ENCODE assay signal across 10 cellular contexts in genomic region chr16:82671743-82672142, GRCh38. TPM values are rescaled to one million over a fixed set of nuclear protein-coding genes. Genes with fewer than 3 reads are reported as not detected.
DNase-seq lines count a peak whose midpoint lies in the region; ATAC-seq, FAIRE-seq and TF ChIP-seq lines count a peak whose summit lies in the region.
"Had no signal": no experiment of that assay in that cellular context is flagged by ENCODE, and none has a peak within 500 bp of the region (broad histone marks: within the 10 kb centered on the region; RNA-seq: fewer than 3 reads in every experiment).

No MANE protein-coding gene starts in this region.

- H3K36me3 ChIP-seq in K562 (ENCODE audit: control insufficient read depth, insufficient read depth, low read length), result no peaks in the 10 kb centered on the region
- no peaks in the 10 kb centered on the region for H3K36me3 ChIP-seq in neural progenitor cell
- H3K36me3 ChIP-seq: upper lobe of left lung had no signal

- H3K4me1 ChIP-seq in K562 (replicated peaks in 1 of 2; ENCODE audit: control insufficient read depth in 2 of 2, insufficient read depth in 2 of 2, low read length in 2 of 2) (no peaks in the 10 kb centered on the region), neural progenitor cell (peaks cover 8% of the 10 kb centered on the region)
- H3K4me1 ChIP-seq: upper lobe of left lung had no signal

- H2AFZ ChIP-seq in K562 (ENCODE audit: low read depth, low read length) (no peak overlapping the region), neural progenitor cell (replicated peaks) (no peak overlapping the region)

- in situ Hi-C loops in K562 (cut with MboI), result no loop called here

- no peak overlapping the region for H3K4me2 ChIP-seq in K562 (ENCODE audit: insufficient read depth, low read length)
- H3K4me2 ChIP-seq in neural progenitor cell, result no peak overlapping the region

- BruUV-seq in K562 (replicated peaks; lab: Mats Ljungman, UMichigan), result no TSS peak

- WGBS in K562 (ENCODE audit: insufficient coverage, low coverage, missing lambda C conversion rate), result 4% methylated on average over 3 of the region's 3 CpGs

- no peak overlapping the region for H3K27ac ChIP-seq in K562 (ENCODE audit: extremely low read depth, low read depth, low read length)
- no peak overlapping the region for H3K27ac ChIP-seq in neural progenitor cell
- H3K27ac ChIP-seq: upper lobe of left lung had no signal

- no peak overlapping the region for H3K4me3 Mint-ChIP-seq in activated CD8-positive, alpha-beta T cell treated with anti-CD3 and anti-CD28 coated beads for 36 hours
- H3K4me3 Mint-ChIP-seq in activated CD8-positive, alpha-beta T cell treated with anti-CD3 and anti-CD28 coated beads, Interleukin-2, amount 10 ng/mL, durations not matched to agents 7 days and 5 days, result no peak overlapping the region
- H3K4me3 Mint-ChIP-seq in neural progenitor cell, result no peak overlapping the region

- H3K27me3 ChIP-seq in K562 (ENCODE audit: control insufficient read depth in 2 of 2, insufficient read depth in 2 of 2, low read length in 2 of 2), result no peaks in the 10 kb centered on the region
- no peaks in the 10 kb centered on the region for H3K27me3 ChIP-seq in neural progenitor cell
- H3K27me3 ChIP-seq: upper lobe of left lung had no signal

- intact Hi-C loops in activated CD8-positive, alpha-beta T cell treated with anti-CD3 and anti-CD28 coated beads for 36 hours (cut with micrococcal nuclease), result no loop called here
- intact Hi-C loops in K562 (cut with micrococcal nuclease), result no loop called here

- H3K36me3 Mint-ChIP-seq in activated CD8-positive, alpha-beta T cell treated with anti-CD3 and anti-CD28 coated beads for 36 hours (ENCODE audit: low read depth), result no peaks in the 10 kb centered on the region
- no peaks in the 10 kb centered on the region for H3K36me3 Mint-ChIP-seq in activated CD8-positive, alpha-beta T cell treated with anti-CD3 and anti-CD28 coated beads, Interleukin-2, amount 10 ng/mL, durations not matched to agents 7 days and 5 days (ENCODE audit: low read depth)
- no peaks in the 10 kb centered on the region for H3K36me3 Mint-ChIP-seq in neural progenitor cell

- H4K20me1 ChIP-seq in K562 (replicated peaks; ENCODE audit: control insufficient read depth, insufficient read depth, low read length) (no peaks in the 10 kb centered on the region), neural progenitor cell (ENCODE audit: low read depth) (no peaks in the 10 kb centered on the region)

- H3K9me1 ChIP-seq in K562 (ENCODE audit: control insufficient read depth, insufficient read depth, low read length), result no peaks in the 10 kb centered on the region

- no peaks in the 10 kb centered on the region for H3F3A ChIP-seq in neural progenitor cell (ENCODE audit: low read depth)

- H3K79me2 ChIP-seq in K562 (ENCODE audit: control insufficient read depth, insufficient read depth, low read length) (no peaks in the 10 kb centered on the region), neural progenitor cell (ENCODE audit: low read depth) (no peaks in the 10 kb centered on the region)

- no peak for ATAC-seq in activated CD8-positive, alpha-beta T cell treated with anti-CD3 and anti-CD28 coated beads for 36 hours
- ATAC-seq in activated CD8-positive, alpha-beta T cell treated with anti-CD3 and anti-CD28 coated beads, Interleukin-2, amount 10 ng/mL, durations not matched to agents 7 days and 5 days, result no peak
- ATAC-seq in K562, result no peak
- no peak for ATAC-seq in HG03571 (IDR thresholded peaks at IDR 0.05; ENCODE audit: unreplicated experiment)

- H3K9me3 ChIP-seq in K562 (replicated peaks; ENCODE audit: control insufficient read depth, insufficient read depth, low read depth, low read length), result no peaks in the 10 kb centered on the region
- H3K9me3 ChIP-seq in neural progenitor cell (ENCODE audit: low read depth), result no peaks in the 10 kb centered on the region
- H3K9me3 ChIP-seq: upper lobe of left lung had no signal

- H3K9ac ChIP-seq in K562 (ENCODE audit: insufficient read depth in 1 of 2, low read depth in 2 of 2, low read length in 2 of 2), result no peak overlapping the region
- H3K9ac ChIP-seq in neural progenitor cell, result no peak overlapping the region

- no peak for FAIRE-seq in K562 (lab: Jason Lieb, UNC)

- H3K27me3 Mint-ChIP-seq in activated CD8-positive, alpha-beta T cell treated with anti-CD3 and anti-CD28 coated beads for 36 hours, result no peaks in the 10 kb centered on the region
- peaks cover 18% of the 10 kb centered on the region for H3K27me3 Mint-ChIP-seq in activated CD8-positive, alpha-beta T cell treated with anti-CD3 and anti-CD28 coated beads, Interleukin-2, amount 10 ng/mL, durations not matched to agents 7 days and 5 days (ENCODE audit: low read depth)
- peaks cover 2% of the 10 kb centered on the region for H3K27me3 Mint-ChIP-seq in neural progenitor cell (ENCODE audit: insufficient read depth, low read depth)

- H3K4me1 Mint-ChIP-seq in activated CD8-positive, alpha-beta T cell treated with anti-CD3 and anti-CD28 coated beads for 36 hours (ENCODE audit: low read depth), result no peaks in the 10 kb centered on the region
- H3K4me1 Mint-ChIP-seq in activated CD8-positive, alpha-beta T cell treated with anti-CD3 and anti-CD28 coated beads, Interleukin-2, amount 10 ng/mL, durations not matched to agents 7 days and 5 days (ENCODE audit: low read depth), result peaks cover 4% of the 10 kb centered on the region
- H3K4me1 Mint-ChIP-seq in neural progenitor cell, result no peaks in the 10 kb centered on the region

- no peak overlapping the region for H3K27ac Mint-ChIP-seq in activated CD8-positive, alpha-beta T cell treated with anti-CD3 and anti-CD28 coated beads for 36 hours
- H3K27ac Mint-ChIP-seq in activated CD8-positive, alpha-beta T cell treated with anti-CD3 and anti-CD28 coated beads, Interleukin-2, amount 10 ng/mL, durations not matched to agents 7 days and 5 days, result no peak overlapping the region
- H3K27ac Mint-ChIP-seq in neural progenitor cell, result no peak overlapping the region

- CTCF ChIA-PET in activated CD8-positive, alpha-beta T cell treated with anti-CD3 and anti-CD28 coated beads for 36 hours (lab: Charles Lee), result interaction anchor here (0.9 to 2.7 kb wide), 6 partner anchors 10 to 71 kb away, joined by 3 to 13 read pairs (median 4); no protein-coding TSS in a partner anchor
- CTCF ChIA-PET in activated CD8-positive, alpha-beta T cell treated with anti-CD3 and anti-CD28 coated beads, Interleukin-2, amount 10 ng/mL, durations not matched to agents 7 days and 5 days (lab: Charles Lee), result interaction anchor here (0.9 to 4.4 kb wide), 11 partner anchors 11 to 69 kb away, joined by 3 to 42 read pairs (median 5); no protein-coding TSS in a partner anchor
- CTCF ChIA-PET in K562 (lab: Yijun Ruan, JAX; ENCODE audit: low intra/inter-chr PET ratio), result no interaction called here

- DNase-seq in activated CD8-positive, alpha-beta T cell treated with anti-CD3 and anti-CD28 coated beads for 36 hours, result peak; percentile 63
- no peak for DNase-seq in activated CD8-positive, alpha-beta T cell treated with anti-CD3 and anti-CD28 coated beads, Interleukin-2, amount 10 ng/mL, durations not matched to agents 7 days and 5 days
- DNase-seq in NB4 (ENCODE audit: low read depth) (peak; percentile 4), K562 (ENCODE audit: extremely low read depth in 1 of 4, low spot score in 3 of 4) (peak in 2 of 4 experiments; percentile 4 to 13), neural progenitor cell (ENCODE audit: low spot score) (peak; percentile 8), DMS 273 treated with DMSO at 0.1 percent for 48 hours (lab: John Stamatoyannopoulos, UW) (no peak), pons (ENCODE audit: low spot score) (no peak)
- DNase-seq: NCI-H2081 treated with DMSO at 0.1 percent for 48 hours, upper lobe of left lung had no signal

- TF ChIP-seq CTCF in activated CD8-positive, alpha-beta T cell treated with anti-CD3 and anti-CD28 coated beads for 36 hours (IDR thresholded peaks at IDR 0.05), result peak; percentile 57
- peak; percentile 45 for TF ChIP-seq CTCF in NB4 (IDR thresholded peaks at IDR 0.05; ENCODE audit: low read depth, low read length)
- peak in 2 of 3 experiments; percentile 12 to 29; a peak in 2 of 6 replicates for TF ChIP-seq CTCF in K562 (IDR thresholded peaks at IDR 0.05 in 2 of 3, conservative IDR thresholded peaks at IDR 0.05 in 1 of 3; ENCODE audit: insufficient read depth in 2 of 3, low read depth in 1 of 3, low read length in 3 of 3)
- peak; percentile 53 for TF ChIP-seq CTCF in neural progenitor cell (IDR thresholded peaks at IDR 0.05)

- TF ChIP-seq POLR2A in NB4 (IDR thresholded peaks at IDR 0.05; ENCODE audit: extremely low read depth, insufficient read length), result no peak
- no peak for TF ChIP-seq POLR2A in K562 (conservative IDR thresholded peaks at IDR 0.05)

- H3K9me3 Mint-ChIP-seq in activated CD8-positive, alpha-beta T cell treated with anti-CD3 and anti-CD28 coated beads for 36 hours, result no peaks in the 10 kb centered on the region
- H3K9me3 Mint-ChIP-seq in activated CD8-positive, alpha-beta T cell treated with anti-CD3 and anti-CD28 coated beads, Interleukin-2, amount 10 ng/mL, durations not matched to agents 7 days and 5 days (ENCODE audit: insufficient read depth), result peaks cover 6% of the 10 kb centered on the region
- no peaks in the 10 kb centered on the region for H3K9me3 Mint-ChIP-seq in neural progenitor cell

- H3K4me3 ChIP-seq in NB4 (ENCODE audit: low read depth, low read length) (no peak overlapping the region), K562 (no peak overlapping the region), neural progenitor cell (no peak overlapping the region)
- H3K4me3 ChIP-seq: upper lobe of left lung had no signal

- TF ChIP-seq RAD21 in K562 (CRISPR knock-in tag; conservative IDR thresholded peaks at IDR 0.05 in 1 of 2, IDR thresholded peaks at IDR 0.05 in 1 of 2), result no peak

- POLR2A ChIA-PET in activated CD8-positive, alpha-beta T cell treated with anti-CD3 and anti-CD28 coated beads for 36 hours (lab: Charles Lee), result no interaction called here
- POLR2A ChIA-PET in activated CD8-positive, alpha-beta T cell treated with anti-CD3 and anti-CD28 coated beads, Interleukin-2, amount 10 ng/mL, durations not matched to agents 7 days and 5 days (lab: Charles Lee), result no interaction called here
- POLR2A ChIA-PET in K562 (lab: Yijun Ruan, JAX), result no interaction called here

- TF ChIP-seq EP300 in K562 (IDR thresholded peaks at IDR 0.05; ENCODE audit: low read length), result no peak

RNA-seq across cellular contexts. Expression of gene CDH13, which starts 45.0 kb away (rescaled TPM):
- not detected for total RNA-seq in activated CD8-positive, alpha-beta T cell treated with anti-CD3 and anti-CD28 coated beads for 36 hours
- total RNA-seq in activated CD8-positive, alpha-beta T cell treated with anti-CD3 and anti-CD28 coated beads, Interleukin-2, amount 10 ng/mL, durations not matched to agents 7 days and 5 days, result not detected
- not detected in 2 replicates for total RNA-seq in K562 (2011; cell fraction: chromatin; rRNA removed; ENCODE audit: low replicate concordance)
- total RNA-seq in K562 (2011; cell fraction: nucleolus; rRNA removed), result not detected in 2 replicates
- total RNA-seq in K562 (2011; cell fraction: nucleoplasm; rRNA removed), result not detected in 2 replicates
- total RNA-seq in K562 (2014; rRNA removed) (not detected in 2 replicates), K562 (2014; rRNA removed; fragmentation: Illumina TruSeq; extraction: Trizol) (not detected in 2 replicates), K562 (2015; rRNA removed; fragmentation: Illumina TruSeq; extraction: Trizol) (not detected in 2 replicates), K562 (2021) (not detected in 2 replicates), neural progenitor cell (ENCODE audit: low replicate concordance) (3.0 and 3.2 TPM in 2 replicates)
- polyA plus RNA-seq in K562 (2011; rRNA removed) (not detected in 2 replicates), K562 (2014; fragmentation: Illumina TruSeq; extraction: Trizol) (not detected in 2 replicates), K562 (2014; fragmentation: Nextera tagmentation; extraction: Ambion mirVana) (under 1 TPM in 1 of 2 experiments, not detected in 1; 0.03 TPM), K562 (2014; rRNA removed) (not detected in 2 replicates)
- polyA plus RNA-seq in K562 (2011; cell fraction: cytosol; rRNA removed), result 0.01 TPM in 1 of 2 replicates, not detected in the other
- not detected in 2 replicates for polyA plus RNA-seq in K562 (2011; cell fraction: nucleus; rRNA removed)
- polyA plus RNA-seq in K562 (2012), result not detected in 2 replicates
- not detected in 2 replicates for polyA minus RNA-seq in K562 (2011; rRNA and poly(A)+ RNA removed)
- not detected in 2 replicates for polyA minus RNA-seq in K562 (2011; cell fraction: cytosol; rRNA and poly(A)+ RNA removed)
- not detected in 2 replicates for polyA minus RNA-seq in K562 (2011; cell fraction: nucleus; rRNA and poly(A)+ RNA removed)

Comparison
In these comparisons a context has a peak if more than half of its experiments do, and no peak if none do; other contexts are left out.
1. DNase-seq: peak in activated CD8-positive, alpha-beta T cell treated with anti-CD3 and anti-CD28 coated beads for 36 hours (single experiment), NB4 (single experiment) and neural progenitor cell (single experiment); none in activated CD8-positive, alpha-beta T cell treated with anti-CD3 and anti-CD28 coated beads, Interleukin-2, amount 10 ng/mL, durations not matched to agents 7 days and 5 days (single experiment), DMS 273 treated with DMSO at 0.1 percent for 48 hours (single experiment) and pons (single experiment).
2. Peak in every context shown above with its lines, with median percentiles within 50 percentile points of each other: CTCF ChIP-seq.